ENCODE assay signal across 3 cellular contexts in the genomic region with DNA sequence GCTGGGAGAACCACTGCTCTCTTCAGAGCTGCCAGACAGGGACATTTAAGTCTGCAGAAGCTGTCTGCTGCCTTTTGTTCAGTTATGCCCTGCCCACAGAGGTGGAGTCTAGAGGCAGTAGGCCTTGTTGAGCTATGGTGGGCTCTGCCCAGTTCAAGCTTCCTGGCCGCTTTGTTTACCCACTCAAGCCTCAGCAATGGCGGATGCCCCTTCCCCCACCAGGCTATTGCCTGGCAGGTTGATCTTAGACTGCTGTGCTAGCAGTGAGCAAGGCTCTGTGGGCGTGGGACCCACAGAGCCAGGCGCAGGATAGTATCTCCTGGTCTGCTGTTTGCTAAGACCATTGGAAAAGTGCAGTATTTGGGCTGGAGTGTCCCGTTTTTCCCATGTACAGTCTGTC. TPM values are rescaled to one million over a fixed set of nuclear protein-coding genes. Genes with fewer than 3 reads are reported as not detected.
"Had no signal": no experiment of that assay in that cellular context is flagged by ENCODE, and none has a peak within 500 bp of the region (broad histone marks: within the 10 kb centered on the region; RNA-seq: fewer than 3 reads in every experiment).

No MANE protein-coding gene starts in this region.

RNA-seq across cellular contexts. Expression of a gene that starts 9.2 kb away (rescaled TPM):
- total RNA-seq: MCF 10A, NCI-H460 had no signal

RNA-seq across cellular contexts. Expression of a gene that starts 58.8 kb away (rescaled TPM):
- total RNA-seq: M059J, MCF 10A, NCI-H460 had no signal
